Comparison of ENCODE assay signal across 9 cellular contexts in the genomic region with DNA sequence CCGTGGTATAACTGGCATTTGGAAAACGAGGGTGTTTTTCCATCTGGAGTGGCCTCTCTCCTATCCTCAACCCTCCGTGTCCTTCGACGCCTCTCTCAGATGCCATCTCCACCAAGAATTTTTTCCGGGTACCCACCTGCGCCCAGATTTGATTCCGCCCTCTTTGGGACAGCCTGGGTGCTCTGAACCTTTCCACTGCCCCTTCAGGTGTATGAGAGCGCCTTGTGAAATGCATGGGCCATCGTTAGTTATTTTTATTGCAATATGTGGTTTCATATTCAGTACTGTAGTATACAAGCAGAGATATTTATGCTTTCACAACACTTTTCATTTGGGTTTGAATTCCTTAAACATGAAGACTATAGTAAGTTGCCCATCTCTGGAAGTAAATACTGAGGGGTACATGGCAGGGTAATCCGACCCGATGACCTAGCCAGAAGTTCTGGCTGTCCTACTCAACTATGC.
DNase-seq lines count a peak whose midpoint lies in the region; ATAC-seq and TF ChIP-seq lines count a peak whose summit lies in the region.
"Had no signal": no experiment of that assay in that cellular context is flagged by ENCODE, and none has a peak within 500 bp of the region (broad histone marks: within the 10 kb centered on the region; RNA-seq: fewer than 3 reads in every experiment).

No MANE protein-coding gene starts in this region.

- H3F3A ChIP-seq in PC-3 (ENCODE audit: low read length, unreplicated experiment), result no peaks in the 10 kb centered on the region
- H3F3A ChIP-seq in neural progenitor cell (ENCODE audit: low read depth), result no peaks in the 10 kb centered on the region

- H4K20me1 ChIP-seq in PC-3 (ENCODE audit: low read length) (peaks cover 20% of the 10 kb centered on the region; the same call in 1 of the 2 replicates), neural progenitor cell (ENCODE audit: low read depth) (peaks cover 8% of the 10 kb centered on the region)

- POLR2A ChIA-PET in PC-3 (lab: Charles Lee; ENCODE audit: unreplicated experiment), result interaction anchor here (1.1 kb wide), 1 partner anchor 123 kb away, joined by 3 read pairs; no protein-coding TSS in a partner anchor

- H3K9me3 Mint-ChIP-seq in CD14-positive monocyte (peaks cover 0 to 14% (median 6%) of the 10 kb centered on the region in 7 donors), endodermal cell (no peaks in the 10 kb centered on the region), neural progenitor cell (no peaks in the 10 kb centered on the region)

- H3K36me3 ChIP-seq in PC-3 (ENCODE audit: low read depth, low read length), result peaks cover 35% of the 10 kb centered on the region
- no peaks in the 10 kb centered on the region for H3K36me3 ChIP-seq in endodermal cell (ENCODE audit: control insufficient read depth, insufficient read depth, low read length)
- no peaks in the 10 kb centered on the region for H3K36me3 ChIP-seq in neural progenitor cell
- H3K36me3 ChIP-seq: heart left ventricle had no signal

- BruUV-seq in PC-3 (replicated peaks; lab: Mats Ljungman, UMichigan), result TSS peak; percentile 67

- peak; percentile 33 for ATAC-seq in PC-3
- no peak for ATAC-seq in HG02885 (IDR thresholded peaks at IDR 0.05; ENCODE audit: poor library complexity, unreplicated experiment)
- ATAC-seq: heart left ventricle had no signal

- H3K27me3 Mint-ChIP-seq in CD14-positive monocyte (ENCODE audit: low read depth in 3 of 3), result peaks cover 44 to 68% (median 54%) of the 10 kb centered on the region in 3 donors
- H3K27me3 Mint-ChIP-seq in endodermal cell (ENCODE audit: insufficient read depth), result peaks cover 6% of the 10 kb centered on the region
- H3K27me3 Mint-ChIP-seq in neural progenitor cell (ENCODE audit: insufficient read depth, low read depth), result peaks cover 7% of the 10 kb centered on the region

- TF ChIP-seq CTCF in CD14-positive monocyte (IDR thresholded peaks at IDR 0.05) (no peak), PC-3 (conservative IDR thresholded peaks at IDR 0.05; ENCODE audit: low read depth, low read length) (no peak), endodermal cell (conservative IDR thresholded peaks at IDR 0.05) (no peak), neural progenitor cell (IDR thresholded peaks at IDR 0.05) (no peak)

- peak overlapping the region; percentile 49 to 80 for H3K4me3 Mint-ChIP-seq in CD14-positive monocyte
- peak overlapping the region; percentile 75 for H3K4me3 Mint-ChIP-seq in endodermal cell
- peak overlapping the region; percentile 89 for H3K4me3 Mint-ChIP-seq in neural progenitor cell

- H2AFZ ChIP-seq in PC-3 (ENCODE audit: low read length), result peak overlapping the region; percentile 72
- H2AFZ ChIP-seq in neural progenitor cell (replicated peaks), result peak overlapping the region; percentile 95

- H3K27me3 ChIP-seq in PC-3 (ENCODE audit: low read length) (no peaks in the 10 kb centered on the region), endodermal cell (ENCODE audit: control insufficient read depth, insufficient read depth, low read length, poor library complexity, severe bottlenecking) (peaks cover 10% of the 10 kb centered on the region), neural progenitor cell (peaks cover 47% of the 10 kb centered on the region)

- no peaks in the 10 kb centered on the region for H3K9me3 ChIP-seq in PC-3 (ENCODE audit: low read length)
- H3K9me3 ChIP-seq in endodermal cell (ENCODE audit: control insufficient read depth, low read length), result no peaks in the 10 kb centered on the region
- no peaks in the 10 kb centered on the region for H3K9me3 ChIP-seq in neural progenitor cell (ENCODE audit: low read depth)
- H3K9me3 ChIP-seq: heart left ventricle had no signal

- intact Hi-C loops in CD14-positive monocyte (cut with micrococcal nuclease) (no loop called here), PC-3 (cut with micrococcal nuclease) (loop anchor here (2.0 kb wide), 2 partner anchors 118 to 228 kb away; no protein-coding TSS in a partner anchor)

- peak overlapping the region; percentile 96 for H3K4me3 ChIP-seq in PC-3 (ENCODE audit: low read length)
- H3K4me3 ChIP-seq in endodermal cell (ENCODE audit: low read length), result peak overlapping the region; percentile 93
- peak overlapping the region; percentile 76 for H3K4me3 ChIP-seq in neural progenitor cell

- peaks cover 97% of the 10 kb centered on the region for H3K79me2 ChIP-seq in PC-3 (ENCODE audit: low read length)
- H3K79me2 ChIP-seq in neural progenitor cell (ENCODE audit: low read depth), result no peaks in the 10 kb centered on the region

- DNase-seq in CD14-positive monocyte (ENCODE audit: low spot score) (no peak), PC-3 (no peak), endodermal cell (no peak), neural progenitor cell (ENCODE audit: low spot score) (no peak), HPDE6-E6E7 (ENCODE audit: extremely low spot score) (no peak), HCEC 1CT (no peak)
- DNase-seq in effector CD4-positive, alpha-beta T cell, result no peak

- no peaks in the 10 kb centered on the region for H3K9me2 ChIP-seq in PC-3 (replicated peaks; ENCODE audit: low read length)

- H3K27ac ChIP-seq in PC-3 (ENCODE audit: low read length), result peak overlapping the region; percentile 99
- no peak overlapping the region for H3K27ac ChIP-seq in endodermal cell (ENCODE audit: low read depth, low read length)
- no peak overlapping the region for H3K27ac ChIP-seq in neural progenitor cell
- H3K27ac ChIP-seq: heart left ventricle had no signal

- H3K27ac Mint-ChIP-seq in CD14-positive monocyte, result no peak overlapping the region
- H3K27ac Mint-ChIP-seq in endodermal cell, result peak overlapping the region; percentile 88
- H3K27ac Mint-ChIP-seq in neural progenitor cell, result no peak overlapping the region

- CTCF ChIA-PET in PC-3 (lab: Charles Lee), result no interaction called here

- H3K4me1 ChIP-seq in PC-3 (ENCODE audit: insufficient read depth, low read length) (peaks cover 39% of the 10 kb centered on the region), endodermal cell (ENCODE audit: control insufficient read depth, insufficient read depth, low read length) (no peaks in the 10 kb centered on the region), neural progenitor cell (peaks cover 8% of the 10 kb centered on the region)

- WGBS in endodermal cell (ENCODE audit: insufficient coverage in 1 of 2, insufficient read length in 1 of 2), 2 experiments, result 58 to 71% methylated on average over 6 to 12 of the region's 12 CpGs

- H3K4me2 ChIP-seq in PC-3 (ENCODE audit: low read length) (peak overlapping the region; percentile 96), neural progenitor cell (peak overlapping the region; percentile 78)

- H3K36me3 Mint-ChIP-seq in CD14-positive monocyte, result peaks cover 0 to 8% of the 10 kb centered on the region in 2 donors
- no peaks in the 10 kb centered on the region for H3K36me3 Mint-ChIP-seq in endodermal cell (ENCODE audit: low read depth)
- H3K36me3 Mint-ChIP-seq in neural progenitor cell, result no peaks in the 10 kb centered on the region

- H3K9ac ChIP-seq in PC-3 (ENCODE audit: low read length), result peak overlapping the region; percentile 100
- peak overlapping the region; percentile 47 for H3K9ac ChIP-seq in endodermal cell (ENCODE audit: extremely low read depth, low read length, poor library complexity, severe bottlenecking)
- no peak overlapping the region for H3K9ac ChIP-seq in neural progenitor cell

- H3K4me1 Mint-ChIP-seq in CD14-positive monocyte (peaks cover 15% of the 10 kb centered on the region), endodermal cell (peaks cover 33% of the 10 kb centered on the region), neural progenitor cell (peaks cover 13% of the 10 kb centered on the region)
